Comparison of ENCODE assay signal across 2 cellular contexts in genomic region chr12:110249716-110250225, GRCh38.
TF ChIP-seq lines count a peak whose summit lies in the region.

No MANE protein-coding gene starts in this region.

TF ChIP-seq in HEK293, 187 proteins besides CTCF, POLR2A, EP300 and RAD21:
- TF ChIP-seq, protein P1, sequence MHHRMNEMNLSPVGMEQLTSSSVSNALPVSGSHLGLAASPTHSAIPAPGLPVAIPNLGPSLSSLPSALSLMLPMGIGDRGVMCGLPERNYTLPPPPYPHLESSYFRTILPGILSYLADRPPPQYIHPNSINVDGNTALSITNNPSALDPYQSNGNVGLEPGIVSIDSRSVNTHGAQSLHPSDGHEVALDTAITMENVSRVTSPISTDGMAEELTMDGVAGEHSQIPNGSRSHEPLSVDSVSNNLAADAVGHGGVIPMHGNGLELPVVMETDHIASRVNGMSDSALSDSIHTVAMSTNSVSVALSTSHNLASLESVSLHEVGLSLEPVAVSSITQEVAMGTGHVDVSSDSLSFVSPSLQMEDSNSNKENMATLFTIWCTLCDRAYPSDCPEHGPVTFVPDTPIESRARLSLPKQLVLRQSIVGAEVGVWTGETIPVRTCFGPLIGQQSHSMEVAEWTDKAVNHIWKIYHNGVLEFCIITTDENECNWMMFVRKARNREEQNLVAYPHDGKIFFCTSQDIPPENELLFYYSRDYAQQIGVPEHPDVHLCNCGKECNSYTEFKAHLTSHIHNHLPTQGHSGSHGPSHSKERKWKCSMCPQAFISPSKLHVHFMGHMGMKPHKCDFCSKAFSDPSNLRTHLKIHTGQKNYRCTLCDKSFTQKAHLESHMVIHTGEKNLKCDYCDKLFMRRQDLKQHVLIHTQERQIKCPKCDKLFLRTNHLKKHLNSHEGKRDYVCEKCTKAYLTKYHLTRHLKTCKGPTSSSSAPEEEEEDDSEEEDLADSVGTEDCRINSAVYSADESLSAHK (tag by site-specific recombination; IDR thresholded peaks at IDR 0.05): no peak
- TF ChIP-seq SCRT1 (tag by site-specific recombination; IDR thresholded peaks at IDR 0.05; ENCODE audit: borderline replicate concordance): peak; percentile 58; the same call in 1 of the 2 replicates
- TF ChIP-seq ZNF529 (tag by site-specific recombination; IDR thresholded peaks at IDR 0.05; ENCODE audit: insufficient replicate concordance): no peak
- TF ChIP-seq ZNF112 (tag by site-specific recombination; IDR thresholded peaks at IDR 0.05): no peak
- TF ChIP-seq, protein P2, sequence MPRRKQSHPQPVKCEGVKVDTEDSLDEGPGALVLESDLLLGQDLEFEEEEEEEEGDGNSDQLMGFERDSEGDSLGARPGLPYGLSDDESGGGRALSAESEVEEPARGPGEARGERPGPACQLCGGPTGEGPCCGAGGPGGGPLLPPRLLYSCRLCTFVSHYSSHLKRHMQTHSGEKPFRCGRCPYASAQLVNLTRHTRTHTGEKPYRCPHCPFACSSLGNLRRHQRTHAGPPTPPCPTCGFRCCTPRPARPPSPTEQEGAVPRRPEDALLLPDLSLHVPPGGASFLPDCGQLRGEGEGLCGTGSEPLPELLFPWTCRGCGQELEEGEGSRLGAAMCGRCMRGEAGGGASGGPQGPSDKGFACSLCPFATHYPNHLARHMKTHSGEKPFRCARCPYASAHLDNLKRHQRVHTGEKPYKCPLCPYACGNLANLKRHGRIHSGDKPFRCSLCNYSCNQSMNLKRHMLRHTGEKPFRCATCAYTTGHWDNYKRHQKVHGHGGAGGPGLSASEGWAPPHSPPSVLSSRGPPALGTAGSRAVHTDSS (tag by site-specific recombination; IDR thresholded peaks at IDR 0.05): no peak
- TF ChIP-seq ZBTB48 (tag by site-specific recombination; IDR thresholded peaks at IDR 0.05): no peak
- no peak for TF ChIP-seq MEIS1 (CRISPR knock-in tag; IDR thresholded peaks at IDR 0.05; ENCODE audit: borderline replicate concordance)
- TF ChIP-seq ZNF391 (tag by site-specific recombination; IDR thresholded peaks at IDR 0.05; ENCODE audit: borderline replicate concordance, low read depth): no peak
- peak; percentile 82 for TF ChIP-seq SCRT2 (tag by site-specific recombination; IDR thresholded peaks at IDR 0.05)
- TF ChIP-seq ZNF433 (tag by site-specific recombination; IDR thresholded peaks at IDR 0.05; ENCODE audit: low read depth): no peak
- TF ChIP-seq SALL2 (tag by site-specific recombination; IDR thresholded peaks at IDR 0.05; ENCODE audit: borderline replicate concordance): no peak
- TF ChIP-seq ZNF184 (tag by site-specific recombination; IDR thresholded peaks at IDR 0.05): no peak
- TF ChIP-seq ZNF837 (tag by site-specific recombination; IDR thresholded peaks at IDR 0.05): no peak

TF ChIP-seq in GM12878, 131 proteins besides CTCF, POLR2A, EP300 and RAD21:
- TF ChIP-seq BCL11A (IDR thresholded peaks at IDR 0.05; ENCODE audit: low read depth, low read length) (no peak), RUNX3 (IDR thresholded peaks at IDR 0.05; ENCODE audit: low read length) (no peak), ZBTB40 (IDR thresholded peaks at IDR 0.05; ENCODE audit: borderline replicate concordance) (no peak), POLR2AphosphoS2 (IDR thresholded peaks at IDR 0.05; ENCODE audit: low read depth, low read length) (no peak), SMAD5 (IDR thresholded peaks at IDR 0.05; ENCODE audit: low read depth) (no peak), RFX5 (IDR thresholded peaks at IDR 0.05; ENCODE audit: low read depth, low read length) (no peak), ZNF217 (IDR thresholded peaks at IDR 0.05) (no peak), YBX1 (IDR thresholded peaks at IDR 0.05) (no peak), SPI1 (IDR thresholded peaks at IDR 0.05; ENCODE audit: borderline replicate concordance, insufficient read depth, low read depth, low read length) (no peak)
- TF ChIP-seq, protein P3, sequence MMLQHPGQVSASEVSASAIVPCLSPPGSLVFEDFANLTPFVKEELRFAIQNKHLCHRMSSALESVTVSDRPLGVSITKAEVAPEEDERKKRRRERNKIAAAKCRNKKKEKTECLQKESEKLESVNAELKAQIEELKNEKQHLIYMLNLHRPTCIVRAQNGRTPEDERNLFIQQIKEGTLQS (IDR thresholded peaks at IDR 0.05; ENCODE audit: borderline replicate concordance, extremely low read depth, low read depth, low read length): no peak
